In the genomic region with DNA sequence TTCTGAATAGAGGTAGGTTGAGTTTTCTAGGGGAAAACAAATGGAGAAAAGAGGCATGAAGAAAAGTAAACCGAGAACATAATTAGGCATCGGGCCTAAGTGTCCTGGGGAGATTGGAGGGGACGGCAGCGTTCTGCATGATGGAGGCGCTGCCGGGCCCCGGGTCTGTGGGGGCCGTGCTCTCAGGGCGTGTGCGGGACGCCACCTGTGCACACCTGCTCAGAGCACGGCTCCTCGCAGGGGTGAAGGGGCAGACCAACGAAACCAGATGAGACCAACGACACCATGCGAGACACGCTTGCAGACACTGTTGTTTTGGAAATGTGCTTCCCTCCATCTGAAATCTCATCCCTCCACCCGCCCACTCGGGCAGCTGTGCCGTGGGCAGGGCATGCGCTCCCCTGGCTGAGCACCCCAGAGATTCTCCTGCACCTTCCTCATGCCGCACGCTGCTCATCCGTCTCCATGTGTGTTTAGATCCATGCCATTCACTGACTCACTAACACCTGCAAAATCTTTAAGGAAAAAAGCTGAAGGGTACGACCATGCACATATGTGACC, we compare ENCODE assay signal across 29 cellular contexts. TPM values are rescaled to one million over a fixed set of nuclear protein-coding genes. Genes with fewer than 3 reads are reported as not detected.
DNase-seq lines count a peak whose midpoint lies in the region; ATAC-seq and TF ChIP-seq lines count a peak whose summit lies in the region.
"Had no signal": no experiment of that assay in that cellular context is flagged by ENCODE, and none has a peak within 500 bp of the region (broad histone marks: within the 10 kb centered on the region; RNA-seq: fewer than 3 reads in every experiment).

No MANE protein-coding gene starts in this region.

- H3K9ac ChIP-seq in colonic mucosa (ENCODE audit: low read depth in 2 of 2, low read length in 2 of 2), result no peak overlapping the region

- ATAC-seq in activated naive CD4-positive, alpha-beta T cell treated with anti-CD3 and anti-CD28 coated beads, Interleukin-2, amount 50 U/mL, for 72 hours, result no peak
- ATAC-seq in left lobe of liver, result no peak
- ATAC-seq: activated T-helper 17 cell treated with anti-CD3 and anti-CD28 coated beads, Interleukin-2, amount 50 U/mL, for 72 hours had no signal

- no peak for DNase-seq in activated naive CD4-positive, alpha-beta T cell treated with anti-CD3 and anti-CD28 coated beads, Interleukin-2, amount 50 U/mL, for 72 hours (ENCODE audit: low spot score in 2 of 2)
- no peak for DNase-seq in activated naive CD4-positive, alpha-beta T cell treated with anti-CD3 and anti-CD28 coated beads, Interleukin-2, amount 10 ng/mL, durations not matched to agents 7 days and 5 days
- DNase-seq in mesothelial cell of epicardium (ENCODE audit: low spot score in 2 of 2, unreplicated experiment in 2 of 2) (no peak), left lobe of liver (ENCODE audit: low spot score) (no peak), GM10248 (ENCODE audit: extremely low spot score) (no peak), colonic mucosa (no peak), KG1 (lab: John Stamatoyannopoulos, UW) (no peak)
- DNase-seq: activated CD4-positive, alpha-beta memory T cell treated with anti-CD3 and anti-CD28 coated beads, Interleukin-2, amount 10 ng/mL, durations not matched to agents 7 days and 5 days; activated CD4-positive, alpha-beta T cell treated with anti-CD3 and anti-CD28 coated beads for 1 hour; activated CD8-positive, alpha-beta memory T cell treated with anti-CD3 and anti-CD28 coated beads, Interleukin-2, amount 50 U/mL, for 48 hours; activated naive CD4-positive, alpha-beta T cell treated with anti-CD3 and anti-CD28 coated beads, Interleukin-2, amount 50 U/mL, for 16 hours; amygdala; cortex of kidney; foreskin fibroblast; islet precursor cell; left ventricle myocardium superior; NCI-H2029 treated with DMSO at 0.1 percent for 48 hours; NCI-H524 treated with DMSO at 0.1 percent for 48 hours; nucleus accumbens; Right ventricle myocardium superior; stimulated activated CD4-positive, alpha-beta T cell treated with anti-CD3 and anti-CD28 coated beads, Interleukin-15, amount 100 ng/mL, for 24 hours; stimulated activated CD4-positive, alpha-beta T cell treated with anti-CD3 and anti-CD28 coated beads, Interleukin-4, amount 100 ng/mL, for 4 hours; substantia nigra had no signal

- no peaks in the 10 kb centered on the region for H3K36me3 Mint-ChIP-seq in activated naive CD4-positive, alpha-beta T cell treated with anti-CD3 and anti-CD28 coated beads, Interleukin-2, amount 50 U/mL, for 72 hours
- peaks cover 11% of the 10 kb centered on the region for H3K36me3 Mint-ChIP-seq in activated naive CD4-positive, alpha-beta T cell treated with anti-CD3 and anti-CD28 coated beads, Interleukin-2, amount 10 ng/mL, durations not matched to agents 7 days and 5 days
- peaks cover 9% of the 10 kb centered on the region for H3K36me3 Mint-ChIP-seq in mesothelial cell of epicardium
- H3K36me3 Mint-ChIP-seq: type B pancreatic cell had no signal

- CTCF ChIA-PET in activated naive CD4-positive, alpha-beta T cell treated with anti-CD3 and anti-CD28 coated beads, Interleukin-2, amount 10 ng/mL, durations not matched to agents 7 days and 5 days (lab: Charles Lee), result interaction anchor here (0.6 kb wide), 1 partner anchor 37 kb away, joined by 3 read pairs; no protein-coding TSS in a partner anchor
- CTCF ChIA-PET in GM10248 (lab: Yijun Ruan, JAX), result interaction anchor here (1.4 kb wide), 1 partner anchor 243 kb away, joined by 3 read pairs; no protein-coding TSS in a partner anchor

- no peak overlapping the region for H3K4me3 ChIP-seq in colonic mucosa
- H3K4me3 ChIP-seq: esophagus muscularis mucosa, HAP-1 had no signal

- H3K36me3 ChIP-seq in colonic mucosa, result peaks cover 4% of the 10 kb centered on the region
- H3K36me3 ChIP-seq: HAP-1 had no signal

- H3K27ac ChIP-seq in angular gyrus (ENCODE audit: low read depth, low read length) (peak overlapping the region; percentile 37), colonic mucosa (no peak overlapping the region)
- H3K27ac ChIP-seq: esophagus muscularis mucosa, HL-60 had no signal

- no peaks in the 10 kb centered on the region for H3K9me3 Mint-ChIP-seq in activated naive CD4-positive, alpha-beta T cell treated with anti-CD3 and anti-CD28 coated beads, Interleukin-2, amount 50 U/mL, for 72 hours
- no peaks in the 10 kb centered on the region for H3K9me3 Mint-ChIP-seq in activated naive CD4-positive, alpha-beta T cell treated with anti-CD3 and anti-CD28 coated beads, Interleukin-2, amount 10 ng/mL, durations not matched to agents 7 days and 5 days
- H3K9me3 Mint-ChIP-seq in mesothelial cell of epicardium, result no peaks in the 10 kb centered on the region
- H3K9me3 Mint-ChIP-seq: activated CD4-positive, alpha-beta memory T cell treated with anti-CD3 and anti-CD28 coated beads, Interleukin-2, amount 10 ng/mL, durations not matched to agents 7 days and 5 days; activated T-helper 17 cell treated with anti-CD3 and anti-CD28 coated beads, Interleukin-2, amount 50 U/mL, for 72 hours; type B pancreatic cell had no signal

- no peaks in the 10 kb centered on the region for H3K4me1 ChIP-seq in colonic mucosa
- H3K4me1 ChIP-seq: HAP-1 had no signal

- no peak overlapping the region for H3K4me3 Mint-ChIP-seq in activated naive CD4-positive, alpha-beta T cell treated with anti-CD3 and anti-CD28 coated beads, Interleukin-2, amount 10 ng/mL, durations not matched to agents 7 days and 5 days
- H3K4me3 Mint-ChIP-seq in mesothelial cell of epicardium, result no peak overlapping the region
- H3K4me3 Mint-ChIP-seq: activated CD4-positive, alpha-beta memory T cell treated with anti-CD3 and anti-CD28 coated beads, Interleukin-2, amount 10 ng/mL, durations not matched to agents 7 days and 5 days; activated T-helper 17 cell treated with anti-CD3 and anti-CD28 coated beads, Interleukin-2, amount 50 U/mL, for 72 hours; type B pancreatic cell had no signal

- TF ChIP-seq CTCF in mesothelial cell of epicardium (IDR thresholded peaks at IDR 0.05; ENCODE audit: unreplicated experiment) (no peak), GM10248 (IDR thresholded peaks at IDR 0.05; ENCODE audit: control extremely low read depth, extremely low read depth, low read depth, missing control alignments) (no peak), colonic mucosa (IDR thresholded peaks at IDR 0.05) (no peak)

- peak overlapping the region; percentile 49 to 77 for H3K27ac Mint-ChIP-seq in activated naive CD4-positive, alpha-beta T cell treated with anti-CD3 and anti-CD28 coated beads, Interleukin-2, amount 50 U/mL, for 72 hours
- no peak overlapping the region for H3K27ac Mint-ChIP-seq in activated naive CD4-positive, alpha-beta T cell treated with anti-CD3 and anti-CD28 coated beads, Interleukin-2, amount 10 ng/mL, durations not matched to agents 7 days and 5 days
- peak overlapping the region; percentile 48 for H3K27ac Mint-ChIP-seq in mesothelial cell of epicardium
- H3K27ac Mint-ChIP-seq: activated CD4-positive, alpha-beta memory T cell treated with anti-CD3 and anti-CD28 coated beads, Interleukin-2, amount 10 ng/mL, durations not matched to agents 7 days and 5 days; type B pancreatic cell had no signal

- no peaks in the 10 kb centered on the region for H3K9me3 ChIP-seq in colonic mucosa
- H3K9me3 ChIP-seq: esophagus muscularis mucosa, HAP-1 had no signal

- no peaks in the 10 kb centered on the region for H3K27me3 ChIP-seq in colonic mucosa
- H3K27me3 ChIP-seq: esophagus muscularis mucosa had no signal

- POLR2A ChIA-PET in GM10248 (lab: Yijun Ruan, JAX), result no interaction called here

- peaks cover 16% of the 10 kb centered on the region for H3K27me3 Mint-ChIP-seq in activated naive CD4-positive, alpha-beta T cell treated with anti-CD3 and anti-CD28 coated beads, Interleukin-2, amount 10 ng/mL, durations not matched to agents 7 days and 5 days
- H3K27me3 Mint-ChIP-seq in mesothelial cell of epicardium (ENCODE audit: low read depth), result no peaks in the 10 kb centered on the region
- H3K27me3 Mint-ChIP-seq: activated CD4-positive, alpha-beta memory T cell treated with anti-CD3 and anti-CD28 coated beads, Interleukin-2, amount 10 ng/mL, durations not matched to agents 7 days and 5 days; activated T-helper 17 cell treated with anti-CD3 and anti-CD28 coated beads, Interleukin-2, amount 50 U/mL, for 72 hours; type B pancreatic cell had no signal

- H3K4me1 Mint-ChIP-seq in activated naive CD4-positive, alpha-beta T cell treated with anti-CD3 and anti-CD28 coated beads, Interleukin-2, amount 10 ng/mL, durations not matched to agents 7 days and 5 days, result peaks cover 21% of the 10 kb centered on the region
- peaks cover 14% of the 10 kb centered on the region for H3K4me1 Mint-ChIP-seq in mesothelial cell of epicardium
- H3K4me1 Mint-ChIP-seq: activated T-helper 17 cell treated with anti-CD3 and anti-CD28 coated beads, Interleukin-2, amount 50 U/mL, for 72 hours had no signal

- intact Hi-C loops in colonic mucosa (cut with DNase I), result no loop called here

RNA-seq across cellular contexts. Expression of gene TRAPPC10, which starts 28.2 kb away (rescaled TPM):
- 10 to 100 TPM; 49.2 to 59.5 TPM for total RNA-seq in activated naive CD4-positive, alpha-beta T cell treated with anti-CD3 and anti-CD28 coated beads, Interleukin-2, amount 50 U/mL, for 72 hours
- 28.4 to 34.5 TPM (median 32.1 TPM) in 3 replicates for total RNA-seq in mesothelial cell of epicardium
- 21.2 TPM for total RNA-seq in left lobe of liver
- 10 to 100 TPM; 46.6 to 50.2 TPM for total RNA-seq in colonic mucosa
